8 cellular contexts compared by ENCODE assay signal in genomic region chr3:171838218-171838720, GRCh38. TPM values are rescaled to one million over a fixed set of nuclear protein-coding genes. Genes with fewer than 3 reads are reported as not detected.
A peak's percentile ranks its signal among the peaks of the same experiment; 100 is the strongest.
DNase-seq lines count a peak whose midpoint lies in the region; FAIRE-seq and TF ChIP-seq lines count a peak whose summit lies in the region.

No MANE protein-coding gene starts in this region.

- H3K27ac ChIP-seq in GM23248, result peak overlapping the region; percentile 82
- peak overlapping the region in 4 of 5 donors; percentile 25 to 73 (median 60) for H3K27ac ChIP-seq in adrenal gland
- H3K27ac ChIP-seq in iPS-20b (ENCODE audit: low read length), result peak overlapping the region; percentile 37
- H3K27ac ChIP-seq in skeletal muscle tissue (ENCODE audit: low read depth, low read length), result peak overlapping the region; percentile 54
- H3K27ac ChIP-seq in small intestine (ENCODE audit: low read depth in 1 of 2, low read length in 1 of 2), result peak overlapping the region in 1 of 2 donors; percentile 72

- H3K36me3 ChIP-seq in GM23248 (ENCODE audit: low read depth) (no peaks in the 10 kb centered on the region), adrenal gland (replicated peaks in 1 of 2) (no peaks in the 10 kb centered on the region), iPS-20b (ENCODE audit: insufficient read depth, low read depth, low read length) (no peaks in the 10 kb centered on the region), skeletal muscle tissue (ENCODE audit: control insufficient read depth in 3 of 3, insufficient read depth in 3 of 3, low read length in 3 of 3) (no peaks in the 10 kb centered on the region), small intestine (ENCODE audit: control insufficient read depth in 2 of 2, insufficient read depth in 2 of 2, low read length in 2 of 2) (no peaks in the 10 kb centered on the region)

- peak overlapping the region; percentile 64 for H3K4me3 ChIP-seq in GM23248
- peak overlapping the region in 1 of 4 donors; percentile 29 for H3K4me3 ChIP-seq in adrenal gland
- no peak overlapping the region for H3K4me3 ChIP-seq in iPS-20b (ENCODE audit: low read length)
- peak overlapping the region in 2 of 3 donors; percentile 23 to 33 for H3K4me3 ChIP-seq in skeletal muscle tissue (ENCODE audit: low read length in 3 of 3)
- H3K4me3 ChIP-seq in small intestine (ENCODE audit: low read depth in 1 of 2, low read length in 2 of 2), result no peak overlapping the region

- H3K9me3 ChIP-seq in GM23248 (ENCODE audit: low read depth) (no peaks in the 10 kb centered on the region), adrenal gland (replicated peaks in 1 of 3) (no peaks in the 10 kb centered on the region), iPS-20b (ENCODE audit: insufficient read depth, low read depth, low read length) (no peaks in the 10 kb centered on the region), skeletal muscle tissue (ENCODE audit: control insufficient read depth in 3 of 3, low read length in 3 of 3) (no peaks in the 10 kb centered on the region), small intestine (ENCODE audit: control insufficient read depth, low read depth) (no peaks in the 10 kb centered on the region)

- 3% methylated on average over 6 of the region's 6 CpGs for WGBS in GM23248 (ENCODE audit: low coverage in 1 of 2, low lambda C conversion rate in 2 of 2, missing lambda C conversion rate in 2 of 2), 2 experiments
- WGBS in adrenal gland, 4 donors, result 3 to 8% (median 6%) methylated on average over 6 of the region's 6 CpGs
- WGBS in small intestine, 3 donors, result 29 to 35% (median 32%) methylated on average over 6 of the region's 6 CpGs

- no peak for TF ChIP-seq POLR2A in adrenal gland (IDR thresholded peaks at IDR 0.05)
- TF ChIP-seq POLR2A in erythroblast (IDR thresholded peaks at IDR 0.05; ENCODE audit: low read length), result no peak

- intact Hi-C loops in adrenal gland (cut with DNase I), result no loop called here

- H3K9ac ChIP-seq in GM23248 (peak overlapping the region; percentile 69), iPS-20b (ENCODE audit: low read depth, low read length) (peak overlapping the region; percentile 33; the same call in 1 of the 2 replicates), skeletal muscle tissue (ENCODE audit: low read depth in 1 of 3, low read length in 3 of 3) (no peak overlapping the region)

- peaks cover 20% of the 10 kb centered on the region for H3F3A ChIP-seq in GM23248 (ENCODE audit: insufficient read depth)

- H3K4me1 ChIP-seq in GM23248 (ENCODE audit: insufficient read depth), result peaks cover 32% of the 10 kb centered on the region
- H3K4me1 ChIP-seq in adrenal gland (replicated peaks in 1 of 2), result peaks cover 6 to 50% of the 10 kb centered on the region in 2 donors
- peaks cover 14% of the 10 kb centered on the region; the same call in 1 of the 2 replicates for H3K4me1 ChIP-seq in iPS-20b (ENCODE audit: insufficient read depth, low read length)
- peaks cover 16 to 26% (median 17%) of the 10 kb centered on the region in 3 donors for H3K4me1 ChIP-seq in skeletal muscle tissue (ENCODE audit: control insufficient read depth in 3 of 3, insufficient read depth in 3 of 3, low read length in 3 of 3)
- peaks cover 0 to 4% of the 10 kb centered on the region in 2 donors for H3K4me1 ChIP-seq in small intestine (ENCODE audit: control insufficient read depth in 2 of 2, insufficient read depth in 1 of 2, low read depth in 1 of 2, low read length in 1 of 2)

- H3K9me2 ChIP-seq in GM23248 (ENCODE audit: insufficient read depth), result no peaks in the 10 kb centered on the region

- peak overlapping the region; percentile 83 for H2AFZ ChIP-seq in GM23248

- H3K4me2 ChIP-seq in GM23248 (ENCODE audit: unreplicated experiment), result peak overlapping the region; percentile 77

- TF ChIP-seq CTCF in adrenal gland (IDR thresholded peaks at IDR 0.05) (peak in 5 of 6 experiments; percentile 14 to 50 (median 39)), D721Med (IDR thresholded peaks at IDR 0.05; ENCODE audit: insufficient read depth, missing control alignments) (no peak)

- peak; percentile 82 for DNase-seq in GM23248
- peak; percentile 50 to 89 (median 74) for DNase-seq in adrenal gland
- DNase-seq in germinal center (ENCODE audit: low spot score), result no peak
- no peak for DNase-seq in erythroblast (lab: John Stamatoyannopoulos, UW)
- DNase-seq in D721Med (ENCODE audit: insufficient read length, low spot score), result no peak
- DNase-seq in small intestine, result no peak

- no peaks in the 10 kb centered on the region for H4K20me1 ChIP-seq in GM23248 (ENCODE audit: insufficient read depth)

- in situ Hi-C loops in GM23248 (cut with MboI), result no loop called here

- no peaks in the 10 kb centered on the region for H3K79me2 ChIP-seq in GM23248 (ENCODE audit: insufficient read depth)

- FAIRE-seq in D721Med (lab: Jason Lieb, UNC), result no peak
- FAIRE-seq in small intestine (lab: Jason Lieb, UNC), result no peak

- no peaks in the 10 kb centered on the region for H3K27me3 ChIP-seq in GM23248 (replicated peaks; ENCODE audit: insufficient read depth)
- H3K27me3 ChIP-seq in adrenal gland, result no peaks in the 10 kb centered on the region
- no peaks in the 10 kb centered on the region for H3K27me3 ChIP-seq in iPS-20b (ENCODE audit: insufficient read depth, low read length)
- no peaks in the 10 kb centered on the region for H3K27me3 ChIP-seq in skeletal muscle tissue (ENCODE audit: control insufficient read depth in 3 of 3, insufficient read depth in 3 of 3, low read length in 3 of 3)
- no peaks in the 10 kb centered on the region for H3K27me3 ChIP-seq in small intestine (ENCODE audit: control insufficient read depth in 2 of 2, insufficient read depth in 2 of 2, low read length in 2 of 2)

RNA-seq across cellular contexts. Expression of gene TMEM212, which starts 4.9 kb away (rescaled TPM):
- total RNA-seq in GM23248 (2014; rRNA removed; shearing (Covaris generic)), result not detected in 2 replicates
- polyA plus RNA-seq in GM23248 (2016; fragmentation: Nextera tagmentation; extraction: Ambion mirVana) (not detected in 2 replicates), adrenal gland (not detected), small intestine (not detected)
- total RNA-seq in adrenal gland (not detected), skeletal muscle tissue (not detected)

RNA-seq across cellular contexts. Expression of gene PLD1, which starts 28.0 kb away (rescaled TPM):
- 1.8 and 4.6 TPM in 2 replicates for total RNA-seq in GM23248 (2014; rRNA removed; shearing (Covaris generic))
- polyA plus RNA-seq in GM23248 (2016; fragmentation: Nextera tagmentation; extraction: Ambion mirVana) (3.0 and 3.6 TPM in 2 replicates), adrenal gland (10 to 100 TPM; 25.7 to 79.8 (median 36.5) TPM), small intestine (10 to 100 TPM; 35.9 to 99.1 (median 50.9) TPM)
- total RNA-seq in adrenal gland (100 to 1,000 TPM in 6 of 8 donors, 10 to 100 TPM in 2; 60.3 to 178 (median 126) TPM), skeletal muscle tissue (31.3 TPM)

Comparison
In these comparisons a context has a peak if more than half of its experiments do, and no peak if none do; other contexts are left out.
1. DNase-seq: peak in GM23248 (single experiment) and adrenal gland (7 of 7); none in germinal center (single experiment), erythroblast (0 of 2), D721Med (single experiment) and small intestine (single experiment).
2. H3K4me3 ChIP-seq: peak in GM23248 (single experiment) and skeletal muscle tissue (2 of 3); none in iPS-20b (single experiment) and small intestine (0 of 2).
3. H3K9ac ChIP-seq: peak in GM23248 (single experiment) and iPS-20b (single experiment); none in skeletal muscle tissue (0 of 3).